Comparison of ENCODE assay signal across 15 cellular contexts in genomic region chr22:44797181-44797720, GRCh38.
"Had no signal": no experiment of that assay in that cellular context is flagged by ENCODE, and none has a peak within 500 bp of the region (broad histone marks: within the 10 kb centered on the region; RNA-seq: fewer than 3 reads in every experiment).

No MANE protein-coding gene starts in this region.

- H3K9ac ChIP-seq: parathyroid adenoma had no signal

- H3K4me3 Mint-ChIP-seq: activated CD4-positive, alpha-beta memory T cell treated with anti-CD3 and anti-CD28 coated beads, Interleukin-2, amount 10 ng/mL, durations not matched to agents 7 days and 5 days; T-helper 1 cell treated with Interleukin-12 subunit alpha and Interleukin-12 subunit beta and Interleukin-4 antibody, amounts not matched to agents 30 μg/mL and 1 μg/mL, for 36 hours had no signal

- H3K9me3 Mint-ChIP-seq: activated CD4-positive, alpha-beta memory T cell treated with anti-CD3 and anti-CD28 coated beads, Interleukin-2, amount 10 ng/mL, durations not matched to agents 7 days and 5 days; activated naive CD4-positive, alpha-beta T cell treated with anti-CD3 and anti-CD28 coated beads, Interleukin-2, amount 50 U/mL, for 72 hours; T-helper 1 cell treated with Interleukin-12 subunit alpha and Interleukin-12 subunit beta and Interleukin-4 antibody, amounts not matched to agents 30 μg/mL and 1 μg/mL, for 36 hours had no signal

- H3K27me3 ChIP-seq: upper lobe of left lung had no signal

- H3K4me1 Mint-ChIP-seq: activated CD4-positive, alpha-beta memory T cell treated with anti-CD3 and anti-CD28 coated beads, Interleukin-2, amount 10 ng/mL, durations not matched to agents 7 days and 5 days had no signal

- H3K27me3 Mint-ChIP-seq: activated CD4-positive, alpha-beta memory T cell treated with anti-CD3 and anti-CD28 coated beads, Interleukin-2, amount 10 ng/mL, durations not matched to agents 7 days and 5 days had no signal

- H3K9me3 ChIP-seq: suprapubic skin, upper lobe of left lung had no signal

- H3K4me3 ChIP-seq: coronary artery, suprapubic skin, upper lobe of left lung had no signal

- H3K36me3 Mint-ChIP-seq: activated naive CD4-positive, alpha-beta T cell treated with anti-CD3 and anti-CD28 coated beads, Interleukin-2, amount 50 U/mL, for 72 hours had no signal

- ATAC-seq: activated naive CD4-positive, alpha-beta T cell treated with anti-CD3 and anti-CD28 coated beads, Interleukin-2, amount 50 U/mL, for 72 hours had no signal

- H3K27ac ChIP-seq: coronary artery, parathyroid adenoma, suprapubic skin, upper lobe of left lung had no signal

- H3K79me2 ChIP-seq: parathyroid adenoma had no signal

- H3K27ac Mint-ChIP-seq: activated CD4-positive, alpha-beta memory T cell treated with anti-CD3 and anti-CD28 coated beads, Interleukin-2, amount 10 ng/mL, durations not matched to agents 7 days and 5 days; activated naive CD4-positive, alpha-beta T cell treated with anti-CD3 and anti-CD28 coated beads, Interleukin-2, amount 50 U/mL, for 72 hours; T-helper 1 cell treated with Interleukin-12 subunit alpha and Interleukin-12 subunit beta and Interleukin-4 antibody, amounts not matched to agents 30 μg/mL and 1 μg/mL, for 36 hours had no signal

- H3K4me1 ChIP-seq: suprapubic skin, upper lobe of left lung had no signal

- DNase-seq: activated CD4-positive, alpha-beta memory T cell treated with anti-CD3 and anti-CD28 coated beads, Interleukin-2, amount 10 ng/mL, durations not matched to agents 7 days and 5 days; activated CD4-positive, alpha-beta T cell treated with anti-CD3 and anti-CD28 coated beads for 4 hours; activated CD8-positive, alpha-beta memory T cell treated with anti-CD3 and anti-CD28 coated beads, Interleukin-2, amount 50 U/mL, for 4 hours; activated effector memory CD4-positive, alpha-beta T cell treated with anti-CD3 and anti-CD28 coated beads, Interleukin-2, amount 50 U/mL, for 16 hours; activated T-cell treated with anti-CD3 and anti-CD28 coated beads, Interleukin-2, amount 50 U/mL, for 48 hours; effector CD4-positive, alpha-beta T cell; foreskin fibroblast; stimulated activated CD4-positive, alpha-beta T cell treated with anti-CD3 and anti-CD28 coated beads, Interleukin-2, amount 100 ng/mL, for 48 hours; stimulated activated naive CD4-positive, alpha-beta T cell; upper lobe of left lung had no signal

- H2AFZ ChIP-seq: parathyroid adenoma had no signal

- H3K36me3 ChIP-seq: suprapubic skin, upper lobe of left lung had no signal
